8 cellular contexts compared by ENCODE assay signal in the genomic region with DNA sequence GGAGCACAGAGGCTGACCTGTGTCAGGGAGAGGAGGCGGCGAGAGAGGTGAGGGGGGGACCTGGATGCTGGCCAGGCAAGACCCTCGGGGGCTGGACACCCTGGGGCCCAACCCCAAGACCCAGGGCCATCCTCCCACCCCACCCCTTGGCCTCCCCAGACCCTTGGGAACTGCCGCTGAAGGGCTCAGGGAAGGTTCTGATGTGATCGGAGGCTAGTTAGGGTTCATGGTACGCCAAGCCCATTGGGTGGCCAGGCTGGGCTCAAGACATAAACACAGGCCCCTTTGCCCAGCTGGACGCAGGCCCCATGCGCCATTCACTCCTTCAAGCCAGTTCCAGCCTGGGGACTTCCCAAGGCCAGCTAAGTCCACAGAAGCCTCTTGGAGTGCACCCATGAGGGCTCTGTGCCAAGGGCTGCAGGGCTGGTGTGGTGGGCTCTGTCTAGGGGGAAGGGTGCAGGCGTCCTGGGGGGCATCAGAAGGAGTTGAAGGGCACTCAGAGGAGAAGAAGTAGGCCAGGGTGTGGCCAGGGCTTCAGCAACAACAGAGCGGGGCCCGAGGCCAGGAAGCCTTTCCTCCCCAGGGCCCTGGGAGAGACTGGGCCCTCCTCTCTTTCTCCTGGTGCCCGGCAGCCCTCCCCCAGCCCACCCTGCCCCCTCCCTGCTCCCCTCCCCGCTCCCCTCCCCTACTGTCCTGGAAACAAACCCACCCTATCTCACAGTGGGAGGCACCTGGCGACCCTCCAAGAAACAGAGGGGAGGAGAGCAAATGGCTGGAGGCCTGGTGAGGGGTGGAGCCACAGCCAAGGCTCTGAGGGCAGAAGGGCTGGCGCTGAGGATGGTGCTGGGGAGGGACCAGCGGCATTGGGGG. TPM values are rescaled to one million over a fixed set of nuclear protein-coding genes. Genes with fewer than 3 reads are reported as not detected.
A peak's percentile ranks its signal among the peaks of the same experiment; 100 is the strongest.
DNase-seq lines count a peak whose midpoint lies in the region; ATAC-seq and TF ChIP-seq lines count a peak whose summit lies in the region.

No MANE protein-coding gene starts in this region.

- H3K9me3 ChIP-seq in mucosa of descending colon: no peaks in the 10 kb centered on the region

- no peak overlapping the region for H3K27ac Mint-ChIP-seq in effector memory CD8-positive, alpha-beta T cell

- intact Hi-C loops in mucosa of descending colon (cut with DNase I, micrococcal nuclease): no loop called here

- TF ChIP-seq CTCF in mucosa of descending colon (IDR thresholded peaks at IDR 0.05): no peak

- peaks cover 6% of the 10 kb centered on the region for H3K4me1 ChIP-seq in mucosa of descending colon (ENCODE audit: low read depth)
- peaks cover 1% of the 10 kb centered on the region for H3K4me1 ChIP-seq in urinary bladder (ENCODE audit: insufficient read depth)

- H3K4me1 Mint-ChIP-seq in effector memory CD8-positive, alpha-beta T cell (ENCODE audit: low read depth in 2 of 2): peaks cover 4 to 15% of the 10 kb centered on the region in 2 donors

- H3K4me3 Mint-ChIP-seq in effector memory CD8-positive, alpha-beta T cell: no peak overlapping the region

- H3K27me3 Mint-ChIP-seq in effector memory CD8-positive, alpha-beta T cell: no peaks in the 10 kb centered on the region

- H3K36me3 ChIP-seq in mucosa of descending colon (ENCODE audit: low read depth) (no peaks in the 10 kb centered on the region), urinary bladder (ENCODE audit: insufficient read depth) (no peaks in the 10 kb centered on the region)

- no peak overlapping the region for H3K4me3 ChIP-seq in mucosa of descending colon
- no peak overlapping the region for H3K4me3 ChIP-seq in urinary bladder (ENCODE audit: low read depth, low read length)

- H3K27ac ChIP-seq in cingulate gyrus (ENCODE audit: low read depth, low read length) (peak overlapping the region; percentile 79), urinary bladder (ENCODE audit: low read depth) (peak overlapping the region; percentile 46)

- H3K36me3 Mint-ChIP-seq in effector memory CD8-positive, alpha-beta T cell (ENCODE audit: insufficient read depth): peaks cover 3% of the 10 kb centered on the region

- H3K9me3 Mint-ChIP-seq in effector memory CD8-positive, alpha-beta T cell: no peaks in the 10 kb centered on the region

- DNase-seq in activated effector memory CD4-positive, alpha-beta T cell treated with anti-CD3 and anti-CD28 coated beads, Interleukin-2, amount 50 U/mL, for 16 hours: peak; percentile 53
- no peak for DNase-seq in activated effector memory CD4-positive, alpha-beta T cell treated with Interleukin-2 at 50 U/mL for 16 hours
- peak; percentile 58 to 72 (median 71) for DNase-seq in mucosa of descending colon
- no peak for DNase-seq in effector memory CD8-positive, alpha-beta T cell

- peak; percentile 45 for ATAC-seq in mucosa of descending colon
- no peak for ATAC-seq in HG03520 (IDR thresholded peaks at IDR 0.05; ENCODE audit: unreplicated experiment)
- ATAC-seq in effector memory CD8-positive, alpha-beta T cell (replicated peaks): no peak
- no peak for ATAC-seq in HG02798 (IDR thresholded peaks at IDR 0.05; ENCODE audit: poor library complexity, unreplicated experiment)

- 28% methylated on average over 16 of the region's 16 CpGs for WGBS in urinary bladder

RNA-seq across cellular contexts. Expression of a gene that starts 12.9 kb away (rescaled TPM):
- total RNA-seq in mucosa of descending colon: 1 to 10 TPM; 1.2 to 2.8 (median 2.6) TPM
- 1.9 TPM for total RNA-seq in urinary bladder
- polyA plus RNA-seq in urinary bladder: 1.7 TPM

RNA-seq across cellular contexts. Expression of a gene that starts 13.0 kb away (rescaled TPM):
- total RNA-seq in mucosa of descending colon (1 to 10 TPM in 2 of 3 donors, under 1 TPM in 1; 0.35 to 2.3 (median 1.9) TPM), urinary bladder (0.42 TPM)
- polyA plus RNA-seq in urinary bladder: 0.60 TPM

RNA-seq across cellular contexts. Expression of a gene that starts 44.4 kb away (rescaled TPM):
- total RNA-seq in mucosa of descending colon: 1 to 10 TPM; 2.6 to 8.4 (median 8.1) TPM
- total RNA-seq in urinary bladder: 0.42 TPM
- 0.85 TPM for polyA plus RNA-seq in urinary bladder

Comparison
In these comparisons a context has a peak if more than half of its experiments do, and no peak if none do; other contexts are left out.
1. DNase-seq: peak in activated effector memory CD4-positive, alpha-beta T cell treated with anti-CD3 and anti-CD28 coated beads, Interleukin-2, amount 50 U/mL, for 16 hours (single experiment) and mucosa of descending colon (3 of 3); none in activated effector memory CD4-positive, alpha-beta T cell treated with Interleukin-2 at 50 U/mL for 16 hours (single experiment) and effector memory CD8-positive, alpha-beta T cell (0 of 3).